Comparison of ENCODE assay signal across 22 cellular contexts in genomic region chr20:38320221-38320620, GRCh38. TPM values are rescaled to one million over a fixed set of nuclear protein-coding genes. Genes with fewer than 3 reads are reported as not detected.
"Had no signal": no experiment of that assay in that cellular context is flagged by ENCODE, and none has a peak within 500 bp of the region (broad histone marks: within the 10 kb centered on the region; RNA-seq: fewer than 3 reads in every experiment).

No MANE protein-coding gene starts in this region.

- H3K4me2 ChIP-seq: hepatocyte, smooth muscle cell had no signal

- H3K27ac ChIP-seq: esophagus squamous epithelium, hepatocyte, left ventricle myocardium inferior, lower lobe of right lung, tibial artery, upper lobe of left lung, vagina had no signal

- H3K27me3 ChIP-seq: upper lobe of left lung, vagina had no signal

- ATAC-seq: left cardiac atrium; lower lobe of right lung; natural killer cell treated with Interleukin-12 subunit alpha and Interleukin-12 subunit beta and Interleukin-15 and Interleukin-18, amount 100 ng/mL, for 72 hours; stimulated activated effector memory CD8-positive, alpha-beta T cell treated with anti-CD3 and anti-CD28 coated beads, Interleukin-12 subunit alpha, Interleukin-12 subunit beta, amount 100 ng/mL, for 72 hours; stimulated activated naive CD8-positive, alpha-beta T cell treated with anti-CD3 and anti-CD28 coated beads, Interleukin-15, Interleukin-2, amounts not matched to agents 100 U/mL and 50 U/mL, for 24 hours had no signal

- H2AFZ ChIP-seq: hepatocyte had no signal

- H3K4me3 ChIP-seq: esophagus squamous epithelium, hepatocyte, left ventricle myocardium inferior, lower lobe of right lung, smooth muscle cell, tibial artery, upper lobe of left lung, vagina had no signal

- DNase-seq: esophagus squamous epithelium; foreskin fibroblast; head of caudate nucleus; kidney; left cardiac atrium; left ventricle myocardium inferior; lower lobe of right lung; midbrain; right cardiac atrium; stimulated activated CD4-positive, alpha-beta T cell treated with anti-CD3 and anti-CD28 coated beads, Interleukin-4, amount 100 ng/mL, for 1 hour; stimulated activated CD8-positive, alpha-beta memory T cell treated with anti-CD3 and anti-CD28 coated beads, Interleukin-4, amount 100 ng/mL, for 48 hours; stimulated activated naive CD8-positive, alpha-beta T cell treated with anti-CD3 and anti-CD28 coated beads, Interleukin-15, Interleukin-2, amounts not matched to agents 100 U/mL and 50 U/mL, for 24 hours; tibial artery; upper lobe of left lung had no signal

- H3K79me2 ChIP-seq: hepatocyte had no signal

- H3K9me3 ChIP-seq: esophagus squamous epithelium, left ventricle myocardium inferior, lower lobe of right lung, tibial artery, upper lobe of left lung, vagina had no signal

- H3K4me1 ChIP-seq: esophagus squamous epithelium, left ventricle myocardium inferior, lower lobe of right lung, tibial artery, upper lobe of left lung, vagina had no signal

- H3K36me3 ChIP-seq: esophagus squamous epithelium, left ventricle myocardium inferior, lower lobe of right lung, tibial artery, upper lobe of left lung, vagina had no signal

RNA-seq across cellular contexts. Expression of gene BPI, which starts 16.3 kb away (rescaled TPM):
- total RNA-seq: epithelial cell of proximal tubule; left cardiac atrium; left ventricle myocardium inferior; natural killer cell treated with Interleukin-12 subunit alpha and Interleukin-12 subunit beta and Interleukin-15 and Interleukin-18, amount 100 ng/mL, for 72 hours; smooth muscle cell; vagina had no signal

RNA-seq across cellular contexts. Expression of gene LBP, which starts 26.1 kb away (rescaled TPM):
- total RNA-seq: epithelial cell of proximal tubule; lower lobe of right lung; natural killer cell treated with Interleukin-12 subunit alpha and Interleukin-12 subunit beta and Interleukin-15 and Interleukin-18, amount 100 ng/mL, for 72 hours; osteocyte; smooth muscle cell; temporal lobe had no signal

RNA-seq across cellular contexts. Expression of gene KIAA1755, which starts 59.7 kb away (rescaled TPM):
- total RNA-seq: natural killer cell treated with Interleukin-12 subunit alpha and Interleukin-12 subunit beta and Interleukin-15 and Interleukin-18, amount 100 ng/mL, for 72 hours; smooth muscle cell had no signal
